9 cellular contexts compared by ENCODE assay signal in the genomic region with DNA sequence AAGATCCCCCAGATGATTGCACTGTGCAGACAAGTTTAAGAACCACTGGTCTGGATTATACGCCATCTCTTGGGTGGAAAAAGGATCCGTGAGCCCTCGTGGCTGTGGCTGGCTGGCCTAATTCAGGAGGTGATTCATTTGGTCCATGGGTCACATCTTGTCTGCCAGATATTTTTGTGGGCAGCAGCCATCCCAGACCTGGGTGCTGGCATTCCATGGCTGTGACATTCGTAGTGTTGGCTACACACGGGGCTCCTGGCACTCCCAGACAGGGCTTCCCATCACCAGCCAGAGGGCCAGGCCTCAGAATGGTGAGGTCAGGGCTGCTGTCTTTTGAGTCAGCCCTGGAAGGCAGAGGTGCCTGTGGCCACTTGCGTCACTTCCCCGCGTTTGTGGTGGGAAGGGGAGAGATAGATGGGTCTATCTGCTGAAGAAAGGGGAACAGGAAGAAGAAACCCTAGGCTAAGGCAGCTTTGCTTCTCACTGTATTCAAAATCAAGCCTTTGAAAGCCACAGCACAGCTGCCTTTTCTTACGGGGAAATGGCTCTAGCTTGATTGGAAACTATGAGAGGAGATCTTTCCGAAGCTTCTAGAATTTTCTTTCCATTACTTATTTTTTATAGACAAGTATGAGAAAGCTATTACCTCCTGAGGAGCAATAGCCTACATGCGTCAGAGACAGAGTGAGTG. TPM values are rescaled to one million over a fixed set of nuclear protein-coding genes. Genes with fewer than 3 reads are reported as not detected.
A peak's percentile ranks its signal among the peaks of the same experiment; 100 is the strongest.
DNase-seq lines count a peak whose midpoint lies in the region; ATAC-seq, FAIRE-seq and TF ChIP-seq lines count a peak whose summit lies in the region.
"Had no signal": no experiment of that assay in that cellular context is flagged by ENCODE, and none has a peak within 500 bp of the region (broad histone marks: within the 10 kb centered on the region; RNA-seq: fewer than 3 reads in every experiment).

No MANE protein-coding gene starts in this region.

- intact Hi-C loops in kidney (cut with DNase I) = loop anchor here (5.0 kb wide), 2 partner anchors 33 to 88 kb away; no protein-coding TSS in a partner anchor

- peaks cover 0 to 10% (median 0%) of the 10 kb centered on the region in 3 donors for H3K36me3 ChIP-seq in Peyer's patch
- no peaks in the 10 kb centered on the region for H3K36me3 ChIP-seq in kidney (ENCODE audit: control insufficient read depth in 1 of 2, insufficient read depth in 2 of 2, low read length in 2 of 2)
- H3K36me3 ChIP-seq: uterus had no signal

- peak; percentile 76 for ATAC-seq in HG02763 (IDR thresholded peaks at IDR 0.05; ENCODE audit: unreplicated experiment)

- H3K4me3 ChIP-seq in Peyer's patch = peak overlapping the region in 1 of 4 donors; percentile 18
- H3K4me3 ChIP-seq in kidney (ENCODE audit: low read length in 2 of 2) = no peak overlapping the region
- H3K4me3 ChIP-seq: uterus had no signal

- H3K27me3 ChIP-seq in Peyer's patch = no peaks in the 10 kb centered on the region
- H3K27me3 ChIP-seq: uterus had no signal

- H3K9me3 ChIP-seq in Peyer's patch (no peaks in the 10 kb centered on the region), kidney (ENCODE audit: control insufficient read depth in 1 of 2, low read length in 2 of 2) (no peaks in the 10 kb centered on the region)
- H3K9me3 ChIP-seq: uterus had no signal

- DNase-seq in Peyer's patch (peak; percentile 63 to 96 (median 96)), activated gamma-delta T cell treated with Interleukin-2 at 50 U/mL for 16 hours (peak; percentile 78), kidney (peak; percentile 89), COLO829 (ENCODE audit: low spot score) (no peak), DMS153 treated with DMSO at 0.1 percent for 48 hours (lab: John Stamatoyannopoulos, UW; ENCODE audit: unreplicated experiment) (no peak)
- DNase-seq in stimulated activated CD8-positive, alpha-beta memory T cell treated with anti-CD3 and anti-CD28 coated beads, Interleukin-15, amount 100 ng/mL, for 48 hours (ENCODE audit: low read depth in 2 of 2) = peak; percentile 92

- FAIRE-seq in kidney (lab: Jason Lieb, UNC) = no peak

- H3K4me1 ChIP-seq in Peyer's patch (peaks cover 0 to 65% (median 37%) of the 10 kb centered on the region in 4 donors), kidney (ENCODE audit: control insufficient read depth in 1 of 2, insufficient read depth in 1 of 2, low read depth in 1 of 2, low read length in 2 of 2) (peaks cover 0 to 6% of the 10 kb centered on the region in 2 donors)
- H3K4me1 ChIP-seq: uterus had no signal

- no peak overlapping the region for H3K9ac ChIP-seq in kidney (ENCODE audit: low read length in 2 of 2)

- H3K27ac ChIP-seq in Peyer's patch (peak overlapping the region; percentile 75 to 84 (median 82)), kidney (ENCODE audit: low read depth in 2 of 2, low read length in 2 of 2) (peak overlapping the region in 1 of 2 donors; percentile 42)
- H3K27ac ChIP-seq: uterus had no signal

- no peak for TF ChIP-seq CTCF in Peyer's patch (IDR thresholded peaks at IDR 0.05)
- no peak for TF ChIP-seq CTCF in kidney (IDR thresholded peaks at IDR 0.05; ENCODE audit: borderline replicate concordance, extremely low read depth, insufficient read depth)

- TF ChIP-seq POLR2A in GM15510 (IDR thresholded peaks at IDR 0.05; ENCODE audit: borderline replicate concordance, extremely low read depth, insufficient read length) = peak; percentile 36
- peak in 1 of 2 donors; percentile 15 for TF ChIP-seq POLR2A in Peyer's patch (IDR thresholded peaks at IDR 0.05)

RNA-seq across cellular contexts. Expression of a gene that starts 32.4 kb away (rescaled TPM):
- 10 to 100 TPM; 20.0 to 66.0 (median 34.9) TPM for total RNA-seq in Peyer's patch
- total RNA-seq in kidney = 45.1 TPM
- polyA plus RNA-seq in kidney (ENCODE audit: insufficient read depth, low read depth, low replicate concordance) = 44.5 TPM

RNA-seq across cellular contexts. Expression of a gene that starts 55.4 kb away (rescaled TPM):
- total RNA-seq in Peyer's patch (1 to 10 TPM in 1 of 4 donors, under 1 TPM in 2, not detected in 1; 0.67 to 3.3 (median 0.85) TPM), kidney (12.7 TPM)
- 3.5 TPM for polyA plus RNA-seq in kidney (ENCODE audit: insufficient read depth, low read depth, low replicate concordance)

Comparison
In these comparisons a context has a peak if more than half of its experiments do, and no peak if none do; other contexts are left out.
1. DNase-seq: peak in Peyer's patch (3 of 3), activated gamma-delta T cell treated with Interleukin-2 at 50 U/mL for 16 hours (single experiment), kidney (single experiment) and stimulated activated CD8-positive, alpha-beta memory T cell treated with anti-CD3 and anti-CD28 coated beads, Interleukin-15, amount 100 ng/mL, for 48 hours (2 of 2); none in COLO829 (single experiment) and DMS153 treated with DMSO at 0.1 percent for 48 hours (single experiment).